In genomic region chr16:1810536-1810935, GRCh38 we compare ENCODE assay signal across 23 cellular contexts. TPM values are rescaled to one million over a fixed set of nuclear protein-coding genes. Genes with fewer than 3 reads are reported as not detected.
DNase-seq lines count a peak whose midpoint lies in the region; FAIRE-seq and TF ChIP-seq lines count a peak whose summit lies in the region.
"Had no signal": no experiment of that assay in that cellular context is flagged by ENCODE, and none has a peak within 500 bp of the region (broad histone marks: within the 10 kb centered on the region; RNA-seq: fewer than 3 reads in every experiment).

No MANE protein-coding gene starts in this region.

- peaks cover 21% of the 10 kb centered on the region for H3K36me3 Mint-ChIP-seq in activated CD4-positive, alpha-beta T cell treated with anti-CD3 and anti-CD28 coated beads, Interleukin-2, amount 10 ng/mL, durations not matched to agents 24 days and 14 days (ENCODE audit: low read depth)

- no peak overlapping the region for H4K5ac ChIP-seq in H1 (ENCODE audit: insufficient read length, low read depth, low read length)

- intact Hi-C loops in activated CD4-positive, alpha-beta T cell treated with anti-CD3 and anti-CD28 coated beads, Interleukin-2, amount 10 ng/mL, durations not matched to agents 24 days and 14 days (cut with micrococcal nuclease): loop anchor here (5.0 kb wide), 1 partner anchor 117 kb away; no protein-coding TSS in a partner anchor

- no peak overlapping the region for H2AK5ac ChIP-seq in H1 (ENCODE audit: low read depth, low read length)

- H2AFZ ChIP-seq in H1 (ENCODE audit: low read length): no peak overlapping the region
- H2AFZ ChIP-seq: GM23338 had no signal

- CTCF ChIA-PET in H1 (lab: Charles Lee; ENCODE audit: partially characterized antibody): interaction anchor here (1.0 to 2.0 kb wide), 7 partner anchors 9 to 77 kb away, joined by 3 to 7 read pairs (median 5); partner anchors contain the start of genes IGFALS, NUBP2 and SPSB3

- no peaks in the 10 kb centered on the region for H3K9me3 Mint-ChIP-seq in activated CD4-positive, alpha-beta T cell treated with anti-CD3 and anti-CD28 coated beads, Interleukin-2, amount 10 ng/mL, durations not matched to agents 24 days and 14 days
- H3K9me3 Mint-ChIP-seq: HFFc6 had no signal

- H3K4me3 ChIP-seq in H1 (ENCODE audit: extremely low read depth in 1 of 4, insufficient read depth in 2 of 4, low read depth in 3 of 4, low read length in 4 of 4): no peak overlapping the region
- H3K4me3 ChIP-seq: BLaER1 treated with 17β-estradiol and CSF1 and Interleukin-3, amounts not matched to agents 10 nM and 100 nM; GM23338 had no signal

- H3K79me2 ChIP-seq in H1 (ENCODE audit: control insufficient read depth in 1 of 2, insufficient read depth in 2 of 2, low read length in 2 of 2): no peaks in the 10 kb centered on the region

- WGBS in H1 (ENCODE audit: extremely low coverage in 1 of 2, insufficient coverage in 1 of 2, insufficient read length in 1 of 2, insufficient replicate concordance in 2 of 2, low coverage in 1 of 2, low lambda C conversion rate in 2 of 2, missing lambda C conversion rate in 1 of 2), 2 experiments: 93% methylated on average over 12 of the region's 16 CpGs; no CpG with 5 or more reads in 1 of the 2 experiments

- POLR2A ChIA-PET in H1 (lab: Charles Lee; ENCODE audit: partially characterized antibody): interaction anchor here (1.4 kb wide), 1 partner anchor 150 kb away, joined by 4 read pairs; no protein-coding TSS in a partner anchor

- no peaks in the 10 kb centered on the region for H3K79me1 ChIP-seq in H1 (ENCODE audit: low read depth, low read length)

- H4K20me1 ChIP-seq in H1 (replicated peaks in 1 of 2; ENCODE audit: control insufficient read depth in 1 of 2, insufficient read depth in 2 of 2, low read length in 2 of 2): peaks cover 0 to 2% of the 10 kb centered on the region in 2 experiments

- H3K4ac ChIP-seq in H1 (replicated peaks; ENCODE audit: insufficient read length, low read depth, low read length): no peak overlapping the region

- H2BK120ac ChIP-seq in H1 (replicated peaks; ENCODE audit: low read depth, low read length): no peak overlapping the region

- no peak overlapping the region for H3K14ac ChIP-seq in H1 (ENCODE audit: insufficient read length)

- H3K4me3 Mint-ChIP-seq in activated CD4-positive, alpha-beta T cell treated with anti-CD3 and anti-CD28 coated beads, Interleukin-2, amount 10 ng/mL, durations not matched to agents 24 days and 14 days: no peak overlapping the region
- H3K4me3 Mint-ChIP-seq: B cell; CD8-positive, alpha-beta T cell; GM23338; HFFc6; IgD-negative memory B cell had no signal

- H3K27ac Mint-ChIP-seq in activated CD4-positive, alpha-beta T cell treated with anti-CD3 and anti-CD28 coated beads, Interleukin-2, amount 10 ng/mL, durations not matched to agents 24 days and 14 days: no peak overlapping the region
- H3K27ac Mint-ChIP-seq: B cell; CD8-positive, alpha-beta T cell; GM23338; HFFc6; IgD-negative memory B cell had no signal

- no peak for TF ChIP-seq RAD21 in H1 (IDR thresholded peaks at IDR 0.05 in 1 of 2, conservative IDR thresholded peaks at IDR 0.05 in 1 of 2; ENCODE audit: low read depth in 2 of 2, low read length in 2 of 2)

- no peak overlapping the region for H3K23ac ChIP-seq in H1 (ENCODE audit: insufficient read length)

- H4K8ac ChIP-seq in H1 (ENCODE audit: extremely low read depth, insufficient read depth, low read length): peak overlapping the region; percentile 9; the same call in 1 of the 2 replicates

- H3K27me3 ChIP-seq in H1 (replicated peaks in 1 of 4; ENCODE audit: control insufficient read depth in 3 of 4, extremely low read depth in 1 of 4, insufficient read depth in 3 of 4, low read length in 3 of 4): no peaks in the 10 kb centered on the region
- H3K27me3 ChIP-seq: BLaER1 treated with 17β-estradiol and CSF1 and Interleukin-3, amounts not matched to agents 10 nM and 100 nM had no signal

- H2BK12ac ChIP-seq in H1 (ENCODE audit: low read depth, low read length): no peak overlapping the region

- no peak overlapping the region for H3K9ac ChIP-seq in H1 (replicated peaks in 1 of 4; ENCODE audit: extremely low read depth in 1 of 4, low read depth in 3 of 4, low read length in 3 of 4)

- peak overlapping the region; percentile 58 for H3K27ac ChIP-seq in angular gyrus (ENCODE audit: low read depth, low read length)
- H3K27ac ChIP-seq in H1 (ENCODE audit: low read depth, low read length): no peak overlapping the region
- H3K27ac ChIP-seq in temporal lobe (ENCODE audit: low read depth, low read length): peak overlapping the region; percentile 50
- H3K27ac ChIP-seq: BLaER1 treated with 17β-estradiol and CSF1 and Interleukin-3, amounts not matched to agents 10 nM and 100 nM had no signal

- H3K18ac ChIP-seq in H1 (ENCODE audit: extremely low read depth, low read length): no peak overlapping the region

- no peak for TF ChIP-seq CTCF in H1 (IDR thresholded peaks at IDR 0.05; ENCODE audit: control extremely low read depth in 1 of 3, insufficient read depth in 1 of 3, low read depth in 1 of 3, low read length in 3 of 3)

- no peak overlapping the region for H3K56ac ChIP-seq in H1 (replicated peaks; ENCODE audit: insufficient read length, low read depth, low read length)

- TF ChIP-seq EP300 in H1 (IDR thresholded peaks at IDR 0.05; ENCODE audit: borderline replicate concordance in 1 of 2, low read depth in 2 of 2, low read length in 2 of 2): no peak

- no peak overlapping the region for H2BK15ac ChIP-seq in H1 (ENCODE audit: low read length)

- no peak overlapping the region for H2BK5ac ChIP-seq in H1 (ENCODE audit: low read depth, low read length)

- no peak overlapping the region for H2BK20ac ChIP-seq in H1 (ENCODE audit: low read length)

- H3K9me3 ChIP-seq in H1 (ENCODE audit: insufficient read depth in 2 of 2, low read depth in 1 of 2, low read length in 1 of 2): peaks cover 1 to 3% of the 10 kb centered on the region in 2 experiments; a peak in 1 of 4 replicates
- H3K9me3 ChIP-seq: BLaER1 treated with 17β-estradiol and CSF1 and Interleukin-3, amounts not matched to agents 10 nM and 100 nM had no signal

- no peak for FAIRE-seq in H1 (lab: Jason Lieb, UNC)
- FAIRE-seq: GM12891, GM18507, HTR-8/SVneo had no signal

- H3K4me1 Mint-ChIP-seq in activated CD4-positive, alpha-beta T cell treated with anti-CD3 and anti-CD28 coated beads, Interleukin-2, amount 10 ng/mL, durations not matched to agents 24 days and 14 days: peaks cover 4% of the 10 kb centered on the region
- H3K4me1 Mint-ChIP-seq: B cell, GM23338 had no signal

- H3K23me2 ChIP-seq in H1 (ENCODE audit: low read depth, low read length): no peaks in the 10 kb centered on the region

- DNase-seq in H1 (ENCODE audit: low read depth in 1 of 2, low spot score in 2 of 2) (no peak), NCI-H128 (lab: John Stamatoyannopoulos, UW; ENCODE audit: unreplicated experiment) (no peak)
- no peak for DNase-seq in activated CD4-positive, alpha-beta T cell treated with anti-CD3 and anti-CD28 coated beads, Interleukin-2, amount 10 ng/mL, durations not matched to agents 24 days and 14 days
- DNase-seq: Calu3; CD8-positive, alpha-beta T cell; DMS 273 treated with DMSO at 0.1 percent for 48 hours; DMS53; DND-41; EL; H7; HFFc6; KBM-7 had no signal

- no peak for TF ChIP-seq POLR2A in H1 (IDR thresholded peaks at IDR 0.05; ENCODE audit: control extremely low read depth in 1 of 2, low read depth in 2 of 2, low read length in 2 of 2)

- peaks cover 0 to 2% (median 0%) of the 10 kb centered on the region in 4 experiments; a peak in 1 of 8 replicates for H3K36me3 ChIP-seq in H1 (ENCODE audit: control insufficient read depth in 2 of 4, insufficient read depth in 4 of 4, low read length in 3 of 4)

- no peaks in the 10 kb centered on the region for H3K27me3 Mint-ChIP-seq in activated CD4-positive, alpha-beta T cell treated with anti-CD3 and anti-CD28 coated beads, Interleukin-2, amount 10 ng/mL, durations not matched to agents 24 days and 14 days
- H3K27me3 Mint-ChIP-seq: B cell, IgD-negative memory B cell had no signal

- H4K91ac ChIP-seq in H1 (replicated peaks; ENCODE audit: insufficient read length, low read length): no peak overlapping the region

- no peaks in the 10 kb centered on the region; a peak in 2 of 7 replicates for H3K4me1 ChIP-seq in H1 (replicated peaks in 1 of 4; ENCODE audit: control insufficient read depth in 3 of 4, insufficient read depth in 4 of 4, low read length in 3 of 4)

- H3K4me2 ChIP-seq in H1 (ENCODE audit: insufficient read depth in 1 of 2, low read depth in 2 of 2, low read length in 2 of 2): no peak overlapping the region
- H3K4me2 ChIP-seq: BLaER1 treated with 17β-estradiol and CSF1 and Interleukin-3, amounts not matched to agents 10 nM and 100 nM; GM23338 had no signal

RNA-seq across cellular contexts. Expression of gene HAGH, which starts 16.1 kb away (rescaled TPM):
- total RNA-seq in H1 (2021; fragmentation: NEBNext Ultra II Directional; extraction: Animal tissue kit (Norgen Biotek cat#: 25700)): 28.7 and 34.4 TPM in 2 replicates
- 40.6 and 65.3 TPM in 2 replicates for polyA plus RNA-seq in H1 (2011; rRNA removed)
- 56.0 TPM for polyA plus RNA-seq in H1 (2011; cell fraction: cytosol; rRNA removed)
- polyA plus RNA-seq in H1 (2011; cell fraction: nucleus; rRNA removed): 67.2 TPM
- 20.7 to 36.3 TPM (median 31.9 TPM) in 4 replicates for polyA plus RNA-seq in H1 (2012, experiment 1 of 2)
- 18.0 TPM for polyA plus RNA-seq in H1 (2012, experiment 2 of 2)
- polyA plus RNA-seq in H1 (2013, experiment 1 of 2): 25.3 TPM
- polyA plus RNA-seq in H1 (2013, experiment 2 of 2): 24.3 TPM
- polyA minus RNA-seq in H1 (2011; rRNA and poly(A)+ RNA removed): 12.9 and 25.3 TPM in 2 replicates
- polyA minus RNA-seq in H1 (2011; cell fraction: cytosol; rRNA and poly(A)+ RNA removed): 7.7 TPM
- polyA minus RNA-seq in H1 (2011; cell fraction: nucleus; rRNA and poly(A)+ RNA removed): 13.1 TPM
- total RNA-seq in temporal lobe: 38.6 TPM
- total RNA-seq in activated CD4-positive, alpha-beta T cell treated with anti-CD3 and anti-CD28 coated beads, Interleukin-2, amount 10 ng/mL, durations not matched to agents 24 days and 14 days: 50.3 and 57.7 TPM in 2 replicates

RNA-seq across cellular contexts. Expression of gene FAHD1, which starts 16.5 kb away (rescaled TPM):
- total RNA-seq in H1 (2021; fragmentation: NEBNext Ultra II Directional; extraction: Animal tissue kit (Norgen Biotek cat#: 25700)): 20.4 and 20.5 TPM in 2 replicates
- polyA plus RNA-seq in H1 (2011; rRNA removed): 31.9 and 47.2 TPM in 2 replicates
- 40.7 TPM for polyA plus RNA-seq in H1 (2011; cell fraction: cytosol; rRNA removed)
- polyA plus RNA-seq in H1 (2011; cell fraction: nucleus; rRNA removed): 27.8 TPM
- polyA plus RNA-seq in H1 (2012, experiment 1 of 2): 23.1 to 32.1 TPM (median 29.3 TPM) in 4 replicates
- polyA plus RNA-seq in H1 (2012, experiment 2 of 2): 11.2 TPM
- polyA plus RNA-seq in H1 (2013, experiment 1 of 2): 16.8 TPM
- 15.8 TPM for polyA plus RNA-seq in H1 (2013, experiment 2 of 2)
- polyA minus RNA-seq in H1 (2011; rRNA and poly(A)+ RNA removed): 16.8 and 21.2 TPM in 2 replicates
- polyA minus RNA-seq in H1 (2011; cell fraction: cytosol; rRNA and poly(A)+ RNA removed): 25.1 TPM
- 32.4 TPM for polyA minus RNA-seq in H1 (2011; cell fraction: nucleus; rRNA and poly(A)+ RNA removed)
- 36.9 TPM for total RNA-seq in temporal lobe
- 20.2 and 21.7 TPM in 2 replicates for total RNA-seq in activated CD4-positive, alpha-beta T cell treated with anti-CD3 and anti-CD28 coated beads, Interleukin-2, amount 10 ng/mL, durations not matched to agents 24 days and 14 days

RNA-seq across cellular contexts. Expression of gene IGFALS, which starts 17.0 kb away (rescaled TPM):
- not detected in 2 replicates for total RNA-seq in H1 (2021; fragmentation: NEBNext Ultra II Directional; extraction: Animal tissue kit (Norgen Biotek cat#: 25700))
- polyA plus RNA-seq in H1 (2011; rRNA removed): 0.03 TPM in 1 of 2 replicates, not detected in the other
- 0.05 TPM for polyA plus RNA-seq in H1 (2011; cell fraction: cytosol; rRNA removed)
- 0.07 TPM for polyA plus RNA-seq in H1 (2011; cell fraction: nucleus; rRNA removed)
- 0.08 to 0.09 TPM in 2 of 4 replicates, not detected in the others for polyA plus RNA-seq in H1 (2012, experiment 1 of 2)
- polyA plus RNA-seq in H1 (2012, experiment 2 of 2): not detected
- polyA plus RNA-seq in H1 (2013, experiment 1 of 2): not detected
- polyA plus RNA-seq in H1 (2013, experiment 2 of 2): not detected
- polyA minus RNA-seq in H1 (2011; rRNA and poly(A)+ RNA removed): not detected in 2 replicates
- polyA minus RNA-seq in H1 (2011; cell fraction: cytosol; rRNA and poly(A)+ RNA removed): not detected
- not detected for polyA minus RNA-seq in H1 (2011; cell fraction: nucleus; rRNA and poly(A)+ RNA removed)
- not detected for total RNA-seq in temporal lobe
- 0.12 TPM in 1 of 2 replicates, not detected in the other for total RNA-seq in activated CD4-positive, alpha-beta T cell treated with anti-CD3 and anti-CD28 coated beads, Interleukin-2, amount 10 ng/mL, durations not matched to agents 24 days and 14 days
- total RNA-seq: A172, B cell, Calu3, G401, GM23338, H7, HFFc6 had no signal
- polyA plus RNA-seq: IgD-negative memory B cell had no signal

RNA-seq across cellular contexts. Expression of gene NUBP2, which starts 27.8 kb away (rescaled TPM):
- 68.0 and 70.3 TPM in 2 replicates for total RNA-seq in H1 (2021; fragmentation: NEBNext Ultra II Directional; extraction: Animal tissue kit (Norgen Biotek cat#: 25700))
- polyA plus RNA-seq in H1 (2011; rRNA removed): 96.9 and 130 TPM in 2 replicates
- 101 TPM for polyA plus RNA-seq in H1 (2011; cell fraction: cytosol; rRNA removed)
- polyA plus RNA-seq in H1 (2011; cell fraction: nucleus; rRNA removed): 141 TPM
- 44.7 to 70.3 TPM (median 69.2 TPM) in 4 replicates for polyA plus RNA-seq in H1 (2012, experiment 1 of 2)
- 80.2 TPM for polyA plus RNA-seq in H1 (2012, experiment 2 of 2)
- polyA plus RNA-seq in H1 (2013, experiment 1 of 2): 65.6 TPM
- polyA plus RNA-seq in H1 (2013, experiment 2 of 2): 61.2 TPM
- 13.2 and 13.3 TPM in 2 replicates for polyA minus RNA-seq in H1 (2011; rRNA and poly(A)+ RNA removed)
- polyA minus RNA-seq in H1 (2011; cell fraction: cytosol; rRNA and poly(A)+ RNA removed): 37.4 TPM
- 42.5 TPM for polyA minus RNA-seq in H1 (2011; cell fraction: nucleus; rRNA and poly(A)+ RNA removed)
- total RNA-seq in temporal lobe: 27.3 TPM
- total RNA-seq in activated CD4-positive, alpha-beta T cell treated with anti-CD3 and anti-CD28 coated beads, Interleukin-2, amount 10 ng/mL, durations not matched to agents 24 days and 14 days: 77.4 and 81.1 TPM in 2 replicates

RNA-seq across cellular contexts. Expression of gene SPSB3, which starts 28.2 kb away (rescaled TPM):
- total RNA-seq in H1 (2021; fragmentation: NEBNext Ultra II Directional; extraction: Animal tissue kit (Norgen Biotek cat#: 25700)): 22.5 and 25.3 TPM in 2 replicates
- 37.8 and 60.1 TPM in 2 replicates for polyA plus RNA-seq in H1 (2011; rRNA removed)
- 45.6 TPM for polyA plus RNA-seq in H1 (2011; cell fraction: cytosol; rRNA removed)
- 113 TPM for polyA plus RNA-seq in H1 (2011; cell fraction: nucleus; rRNA removed)
- 24.3 to 39.4 TPM (median 30.0 TPM) in 4 replicates for polyA plus RNA-seq in H1 (2012, experiment 1 of 2)
- polyA plus RNA-seq in H1 (2012, experiment 2 of 2): 20.6 TPM
- polyA plus RNA-seq in H1 (2013, experiment 1 of 2): 19.3 TPM
- 16.6 TPM for polyA plus RNA-seq in H1 (2013, experiment 2 of 2)
- polyA minus RNA-seq in H1 (2011; rRNA and poly(A)+ RNA removed): 9.8 and 10.4 TPM in 2 replicates
- polyA minus RNA-seq in H1 (2011; cell fraction: cytosol; rRNA and poly(A)+ RNA removed): 12.6 TPM
- polyA minus RNA-seq in H1 (2011; cell fraction: nucleus; rRNA and poly(A)+ RNA removed): 24.4 TPM
- total RNA-seq in temporal lobe: 43.0 TPM
- 24.6 and 24.9 TPM in 2 replicates for total RNA-seq in activated CD4-positive, alpha-beta T cell treated with anti-CD3 and anti-CD28 coated beads, Interleukin-2, amount 10 ng/mL, durations not matched to agents 24 days and 14 days
